17 cellular contexts compared by ENCODE assay signal in the genomic region with DNA sequence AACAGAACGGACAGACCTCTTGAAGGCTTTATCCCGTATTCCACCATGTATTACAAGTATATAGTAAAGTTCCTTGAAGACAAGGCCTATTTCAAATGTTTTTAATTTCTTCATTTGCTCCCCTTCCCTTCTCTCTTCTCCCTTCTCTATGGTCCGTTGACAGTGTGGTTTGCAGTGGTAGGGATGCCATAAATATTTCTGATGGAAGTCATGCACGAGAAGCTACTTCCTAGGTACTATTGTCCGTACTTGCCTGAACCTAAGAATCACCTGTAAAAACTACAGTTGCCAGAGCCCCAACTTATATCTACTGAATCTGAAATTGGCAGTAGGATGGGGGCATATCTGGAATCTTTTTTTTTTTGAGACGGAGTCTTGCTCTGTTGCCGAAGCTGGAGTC. TPM values are rescaled to one million over a fixed set of nuclear protein-coding genes. Genes with fewer than 3 reads are reported as not detected.
DNase-seq lines count a peak whose midpoint lies in the region; ATAC-seq and TF ChIP-seq lines count a peak whose summit lies in the region.
"Had no signal": no experiment of that assay in that cellular context is flagged by ENCODE, and none has a peak within 500 bp of the region (broad histone marks: within the 10 kb centered on the region; RNA-seq: fewer than 3 reads in every experiment).

No MANE protein-coding gene starts in this region.

- peak; percentile 73 for DNase-seq in ACHN
- peak; percentile 59 for DNase-seq in M059J (ENCODE audit: low read depth)
- DNase-seq in mammary epithelial cell, result peak; percentile 77
- peak; percentile 88 for DNase-seq in kidney tubule cell (ENCODE audit: low spot score)
- no peak for DNase-seq in CD1c-positive myeloid dendritic cell (ENCODE audit: extremely low spot score)
- no peak for DNase-seq in body of pancreas
- no peak for DNase-seq in BE2C
- DNase-seq: Caco-2; DMS53; GM23248; KBM-7; NCI-H1092 treated with DMSO at 0.1 percent for 48 hours; NCI-H1694 treated with DMSO at 0.1 percent for 48 hours; NCI-H69; NK-92 treated with Interleukin-12 subunit alpha and Interleukin-12 subunit beta, amount 100 ng/mL, for 24 hours had no signal

- dilution Hi-C loops in mammary epithelial cell (cut with HindIII; ENCODE audit: low sequenced_read_pairs), result loop anchor here (10.0 kb wide), 1 partner anchor 46 kb away; no protein-coding TSS in a partner anchor

- H3K36me3 ChIP-seq in mammary epithelial cell (ENCODE audit: insufficient read depth, low read length), result peaks cover 5% of the 10 kb centered on the region
- no peaks in the 10 kb centered on the region for H3K36me3 ChIP-seq in body of pancreas (replicated peaks in 1 of 2; ENCODE audit: insufficient read depth in 1 of 2, low read depth in 2 of 2)
- H3K36me3 ChIP-seq in BE2C, result no peaks in the 10 kb centered on the region

- TF ChIP-seq CTCF in mammary epithelial cell (conservative IDR thresholded peaks at IDR 0.05 in 1 of 2, IDR thresholded peaks at IDR 0.05 in 1 of 2; ENCODE audit: extremely low read depth in 1 of 2, insufficient read depth in 1 of 2, low read depth in 1 of 2, low read length in 2 of 2), result no peak
- no peak for TF ChIP-seq CTCF in body of pancreas (IDR thresholded peaks at IDR 0.05)
- TF ChIP-seq CTCF in BE2C (IDR thresholded peaks at IDR 0.05; ENCODE audit: low read depth, low read length), result no peak

- peaks cover 76% of the 10 kb centered on the region for H3K79me2 ChIP-seq in mammary epithelial cell (ENCODE audit: insufficient read depth, low read length)

- 44% methylated on average over 7 of the region's 7 CpGs for WGBS in mammary epithelial cell (ENCODE audit: low coverage, missing lambda C conversion rate)
- WGBS in body of pancreas, 2 donors, result 78 to 81% methylated on average over 7 of the region's 7 CpGs

- H3K9ac ChIP-seq in mammary epithelial cell (ENCODE audit: insufficient read depth, low read length), result peak overlapping the region; percentile 35
- H3K9ac ChIP-seq: GM23248 had no signal

- intact Hi-C loops in mammary epithelial cell (cut with micrococcal nuclease) (loop anchor here (1.0 kb wide), 1 partner anchor 29 kb away; no protein-coding TSS in a partner anchor), body of pancreas (cut with DNase I) (no loop called here)

- H3K4me3 ChIP-seq in mammary epithelial cell (replicated peaks in 1 of 3; ENCODE audit: insufficient read depth in 1 of 3, low read depth in 2 of 3, low read length in 3 of 3), result no peak overlapping the region
- H3K4me3 ChIP-seq in body of pancreas, result no peak overlapping the region
- H3K4me3 ChIP-seq in BE2C (ENCODE audit: low read depth, low read length), result no peak overlapping the region
- H3K4me3 ChIP-seq: GM23248 had no signal

- ATAC-seq in HG02588 (IDR thresholded peaks at IDR 0.05; ENCODE audit: unreplicated experiment) (no peak), body of pancreas (no peak)
- ATAC-seq: Right ventricle myocardium inferior had no signal

- H3K4me1 ChIP-seq in mammary epithelial cell (ENCODE audit: insufficient read depth, low read length), result peaks cover 31% of the 10 kb centered on the region
- H3K4me1 ChIP-seq in body of pancreas, result peaks cover 25% of the 10 kb centered on the region
- no peaks in the 10 kb centered on the region for H3K4me1 ChIP-seq in BE2C

- no peaks in the 10 kb centered on the region for H4K20me1 ChIP-seq in mammary epithelial cell (ENCODE audit: insufficient read depth, low read length)

- TF ChIP-seq POLR2A in body of pancreas (IDR thresholded peaks at IDR 0.05), result no peak

- H3K9me3 ChIP-seq in mammary epithelial cell (replicated peaks; ENCODE audit: insufficient read depth, low read length) (no peaks in the 10 kb centered on the region), body of pancreas (no peaks in the 10 kb centered on the region), BE2C (no peaks in the 10 kb centered on the region)
- H3K9me3 ChIP-seq: Caco-2 had no signal

- no peaks in the 10 kb centered on the region for H3K27me3 ChIP-seq in mammary epithelial cell (ENCODE audit: insufficient read depth, low read length)
- no peaks in the 10 kb centered on the region for H3K27me3 ChIP-seq in body of pancreas
- no peaks in the 10 kb centered on the region for H3K27me3 ChIP-seq in BE2C

- BruUV-seq in mammary epithelial cell (replicated peaks; lab: Mats Ljungman, UMichigan), result no TSS peak

- H3K4me2 ChIP-seq in mammary epithelial cell (ENCODE audit: insufficient read depth, low read depth, low read length), result peak overlapping the region; percentile 49

- CTCF ChIA-PET in mammary epithelial cell (lab: Charles Lee; ENCODE audit: low non-redundant PET), result interaction anchor here (0.7 kb wide), 1 partner anchor 288 kb away, joined by 3 read pairs; no protein-coding TSS in a partner anchor

- H2AFZ ChIP-seq in mammary epithelial cell (ENCODE audit: low read depth, low read length), result no peak overlapping the region
- H2AFZ ChIP-seq: GM23248 had no signal

- in situ Hi-C loops in ACHN (cut with HindIII; ENCODE audit: low pct_ligation_motif_present, low pct_unique_long_range_greater_than_20kb, low sequenced_read_pairs) (loop anchor here (25.0 kb wide), 1 partner anchor 303 kb away; no protein-coding TSS in a partner anchor), mammary epithelial cell (cut with MboI; ENCODE audit: low sequenced_read_pairs in 2 of 2) (no loop called here)

- peak overlapping the region; percentile 100 for H3K27ac ChIP-seq in mammary epithelial cell (ENCODE audit: insufficient read depth, low read depth, low read length)
- no peak overlapping the region for H3K27ac ChIP-seq in body of pancreas

RNA-seq across cellular contexts. Expression of a gene that starts 2.8 kb away (rescaled TPM):
- 20.1 and 21.7 TPM in 2 replicates for total RNA-seq in M059J (2014; rRNA removed; shearing (Covaris generic))
- 10 to 100 TPM; 53.7 to 67.8 TPM for total RNA-seq in mammary epithelial cell
- 31.7 TPM for polyA plus RNA-seq in mammary epithelial cell
- 32.4 TPM for polyA minus RNA-seq in mammary epithelial cell
- 10 to 100 TPM; 22.3 to 31.3 TPM for total RNA-seq in body of pancreas
- polyA plus RNA-seq in BE2C (2012; ENCODE audit: insufficient read depth, insufficient read length, low read depth), result 107 TPM

Comparison
In these comparisons a context has a peak if more than half of its experiments do, and no peak if none do; other contexts are left out.
1. DNase-seq: peak in ACHN (single experiment), M059J (single experiment), mammary epithelial cell (single experiment) and kidney tubule cell (single experiment); none in CD1c-positive myeloid dendritic cell (single experiment), body of pancreas (0 of 4) and BE2C (single experiment).